1 cellular context compared by ENCODE assay signal in genomic region chr2:31397099-31397498, GRCh38.
TF ChIP-seq lines count a peak whose summit lies in the region.

No MANE protein-coding gene starts in this region.

TF ChIP-seq in HepG2, 621 proteins besides CTCF, POLR2A, EP300 and RAD21 (continued from another document):
- TF ChIP-seq, protein P1, sequence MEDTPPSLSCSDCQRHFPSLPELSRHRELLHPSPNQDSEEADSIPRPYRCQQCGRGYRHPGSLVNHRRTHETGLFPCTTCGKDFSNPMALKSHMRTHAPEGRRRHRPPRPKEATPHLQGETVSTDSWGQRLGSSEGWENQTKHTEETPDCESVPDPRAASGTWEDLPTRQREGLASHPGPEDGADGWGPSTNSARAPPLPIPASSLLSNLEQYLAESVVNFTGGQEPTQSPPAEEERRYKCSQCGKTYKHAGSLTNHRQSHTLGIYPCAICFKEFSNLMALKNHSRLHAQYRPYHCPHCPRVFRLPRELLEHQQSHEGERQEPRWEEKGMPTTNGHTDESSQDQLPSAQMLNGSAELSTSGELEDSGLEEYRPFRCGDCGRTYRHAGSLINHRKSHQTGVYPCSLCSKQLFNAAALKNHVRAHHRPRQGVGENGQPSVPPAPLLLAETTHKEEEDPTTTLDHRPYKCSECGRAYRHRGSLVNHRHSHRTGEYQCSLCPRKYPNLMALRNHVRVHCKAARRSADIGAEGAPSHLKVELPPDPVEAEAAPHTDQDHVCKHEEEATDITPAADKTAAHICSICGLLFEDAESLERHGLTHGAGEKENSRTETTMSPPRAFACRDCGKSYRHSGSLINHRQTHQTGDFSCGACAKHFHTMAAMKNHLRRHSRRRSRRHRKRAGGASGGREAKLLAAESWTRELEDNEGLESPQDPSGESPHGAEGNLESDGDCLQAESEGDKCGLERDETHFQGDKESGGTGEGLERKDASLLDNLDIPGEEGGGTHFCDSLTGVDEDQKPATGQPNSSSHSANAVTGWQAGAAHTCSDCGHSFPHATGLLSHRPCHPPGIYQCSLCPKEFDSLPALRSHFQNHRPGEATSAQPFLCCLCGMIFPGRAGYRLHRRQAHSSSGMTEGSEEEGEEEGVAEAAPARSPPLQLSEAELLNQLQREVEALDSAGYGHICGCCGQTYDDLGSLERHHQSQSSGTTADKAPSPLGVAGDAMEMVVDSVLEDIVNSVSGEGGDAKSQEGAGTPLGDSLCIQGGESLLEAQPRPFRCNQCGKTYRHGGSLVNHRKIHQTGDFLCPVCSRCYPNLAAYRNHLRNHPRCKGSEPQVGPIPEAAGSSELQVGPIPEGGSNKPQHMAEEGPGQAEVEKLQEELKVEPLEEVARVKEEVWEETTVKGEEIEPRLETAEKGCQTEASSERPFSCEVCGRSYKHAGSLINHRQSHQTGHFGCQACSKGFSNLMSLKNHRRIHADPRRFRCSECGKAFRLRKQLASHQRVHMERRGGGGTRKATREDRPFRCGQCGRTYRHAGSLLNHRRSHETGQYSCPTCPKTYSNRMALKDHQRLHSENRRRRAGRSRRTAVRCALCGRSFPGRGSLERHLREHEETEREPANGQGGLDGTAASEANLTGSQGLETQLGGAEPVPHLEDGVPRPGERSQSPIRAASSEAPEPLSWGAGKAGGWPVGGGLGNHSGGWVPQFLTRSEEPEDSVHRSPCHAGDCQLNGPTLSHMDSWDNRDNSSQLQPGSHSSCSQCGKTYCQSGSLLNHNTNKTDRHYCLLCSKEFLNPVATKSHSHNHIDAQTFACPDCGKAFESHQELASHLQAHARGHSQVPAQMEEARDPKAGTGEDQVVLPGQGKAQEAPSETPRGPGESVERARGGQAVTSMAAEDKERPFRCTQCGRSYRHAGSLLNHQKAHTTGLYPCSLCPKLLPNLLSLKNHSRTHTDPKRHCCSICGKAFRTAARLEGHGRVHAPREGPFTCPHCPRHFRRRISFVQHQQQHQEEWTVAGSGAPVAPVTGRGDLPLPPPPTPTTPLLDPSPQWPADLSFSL (CRISPR knock-in tag; IDR thresholded peaks at IDR 0.05): no peak
- TF ChIP-seq TEAD2 (CRISPR knock-in tag; IDR thresholded peaks at IDR 0.05): no peak
- no peak for TF ChIP-seq SAFB2 (CRISPR knock-in tag; IDR thresholded peaks at IDR 0.05; ENCODE audit: borderline replicate concordance, low read depth)
- TF ChIP-seq ZSCAN30 (CRISPR knock-in tag; IDR thresholded peaks at IDR 0.05): no peak
- no peak for TF ChIP-seq EED (CRISPR knock-in tag; IDR thresholded peaks at IDR 0.05)
- TF ChIP-seq, protein P2, sequence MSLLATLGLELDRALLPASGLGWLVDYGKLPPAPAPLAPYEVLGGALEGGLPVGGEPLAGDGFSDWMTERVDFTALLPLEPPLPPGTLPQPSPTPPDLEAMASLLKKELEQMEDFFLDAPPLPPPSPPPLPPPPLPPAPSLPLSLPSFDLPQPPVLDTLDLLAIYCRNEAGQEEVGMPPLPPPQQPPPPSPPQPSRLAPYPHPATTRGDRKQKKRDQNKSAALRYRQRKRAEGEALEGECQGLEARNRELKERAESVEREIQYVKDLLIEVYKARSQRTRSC (CRISPR knock-in tag; IDR thresholded peaks at IDR 0.05; ENCODE audit: low read depth): no peak
- TF ChIP-seq PHF20 (CRISPR knock-in tag; IDR thresholded peaks at IDR 0.05): no peak
- TF ChIP-seq THAP11 (CRISPR knock-in tag; IDR thresholded peaks at IDR 0.05): no peak
- TF ChIP-seq, protein P3, sequence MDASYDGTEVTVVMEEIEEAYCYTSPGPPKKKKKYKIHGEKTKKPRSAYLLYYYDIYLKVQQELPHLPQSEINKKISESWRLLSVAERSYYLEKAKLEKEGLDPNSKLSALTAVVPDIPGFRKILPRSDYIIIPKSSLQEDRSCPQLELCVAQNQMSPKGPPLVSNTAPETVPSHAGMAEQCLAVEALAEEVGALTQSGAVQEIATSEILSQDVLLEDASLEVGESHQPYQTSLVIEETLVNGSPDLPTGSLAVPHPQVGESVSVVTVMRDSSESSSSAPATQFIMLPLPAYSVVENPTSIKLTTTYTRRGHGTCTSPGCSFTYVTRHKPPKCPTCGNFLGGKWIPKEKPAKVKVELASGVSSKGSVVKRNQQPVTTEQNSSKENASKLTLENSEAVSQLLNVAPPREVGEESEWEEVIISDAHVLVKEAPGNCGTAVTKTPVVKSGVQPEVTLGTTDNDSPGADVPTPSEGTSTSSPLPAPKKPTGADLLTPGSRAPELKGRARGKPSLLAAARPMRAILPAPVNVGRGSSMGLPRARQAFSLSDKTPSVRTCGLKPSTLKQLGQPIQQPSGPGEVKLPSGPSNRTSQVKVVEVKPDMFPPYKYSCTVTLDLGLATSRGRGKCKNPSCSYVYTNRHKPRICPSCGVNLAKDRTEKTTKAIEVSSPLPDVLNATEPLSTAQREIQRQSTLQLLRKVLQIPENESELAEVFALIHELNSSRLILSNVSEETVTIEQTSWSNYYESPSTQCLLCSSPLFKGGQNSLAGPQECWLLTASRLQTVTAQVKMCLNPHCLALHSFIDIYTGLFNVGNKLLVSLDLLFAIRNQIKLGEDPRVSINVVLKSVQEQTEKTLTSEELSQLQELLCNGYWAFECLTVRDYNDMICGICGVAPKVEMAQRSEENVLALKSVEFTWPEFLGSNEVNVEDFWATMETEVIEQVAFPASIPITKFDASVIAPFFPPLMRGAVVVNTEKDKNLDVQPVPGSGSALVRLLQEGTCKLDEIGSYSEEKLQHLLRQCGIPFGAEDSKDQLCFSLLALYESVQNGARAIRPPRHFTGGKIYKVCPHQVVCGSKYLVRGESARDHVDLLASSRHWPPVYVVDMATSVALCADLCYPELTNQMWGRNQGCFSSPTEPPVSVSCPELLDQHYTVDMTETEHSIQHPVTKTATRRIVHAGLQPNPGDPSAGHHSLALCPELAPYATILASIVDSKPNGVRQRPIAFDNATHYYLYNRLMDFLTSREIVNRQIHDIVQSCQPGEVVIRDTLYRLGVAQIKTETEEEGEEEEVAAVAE (CRISPR knock-in tag; IDR thresholded peaks at IDR 0.05; ENCODE audit: borderline replicate concordance): no peak
- TF ChIP-seq ZNF7 (CRISPR knock-in tag; IDR thresholded peaks at IDR 0.05): no peak
- no peak for TF ChIP-seq ELF3 (CRISPR knock-in tag; IDR thresholded peaks at IDR 0.05)
- TF ChIP-seq, protein P4, sequence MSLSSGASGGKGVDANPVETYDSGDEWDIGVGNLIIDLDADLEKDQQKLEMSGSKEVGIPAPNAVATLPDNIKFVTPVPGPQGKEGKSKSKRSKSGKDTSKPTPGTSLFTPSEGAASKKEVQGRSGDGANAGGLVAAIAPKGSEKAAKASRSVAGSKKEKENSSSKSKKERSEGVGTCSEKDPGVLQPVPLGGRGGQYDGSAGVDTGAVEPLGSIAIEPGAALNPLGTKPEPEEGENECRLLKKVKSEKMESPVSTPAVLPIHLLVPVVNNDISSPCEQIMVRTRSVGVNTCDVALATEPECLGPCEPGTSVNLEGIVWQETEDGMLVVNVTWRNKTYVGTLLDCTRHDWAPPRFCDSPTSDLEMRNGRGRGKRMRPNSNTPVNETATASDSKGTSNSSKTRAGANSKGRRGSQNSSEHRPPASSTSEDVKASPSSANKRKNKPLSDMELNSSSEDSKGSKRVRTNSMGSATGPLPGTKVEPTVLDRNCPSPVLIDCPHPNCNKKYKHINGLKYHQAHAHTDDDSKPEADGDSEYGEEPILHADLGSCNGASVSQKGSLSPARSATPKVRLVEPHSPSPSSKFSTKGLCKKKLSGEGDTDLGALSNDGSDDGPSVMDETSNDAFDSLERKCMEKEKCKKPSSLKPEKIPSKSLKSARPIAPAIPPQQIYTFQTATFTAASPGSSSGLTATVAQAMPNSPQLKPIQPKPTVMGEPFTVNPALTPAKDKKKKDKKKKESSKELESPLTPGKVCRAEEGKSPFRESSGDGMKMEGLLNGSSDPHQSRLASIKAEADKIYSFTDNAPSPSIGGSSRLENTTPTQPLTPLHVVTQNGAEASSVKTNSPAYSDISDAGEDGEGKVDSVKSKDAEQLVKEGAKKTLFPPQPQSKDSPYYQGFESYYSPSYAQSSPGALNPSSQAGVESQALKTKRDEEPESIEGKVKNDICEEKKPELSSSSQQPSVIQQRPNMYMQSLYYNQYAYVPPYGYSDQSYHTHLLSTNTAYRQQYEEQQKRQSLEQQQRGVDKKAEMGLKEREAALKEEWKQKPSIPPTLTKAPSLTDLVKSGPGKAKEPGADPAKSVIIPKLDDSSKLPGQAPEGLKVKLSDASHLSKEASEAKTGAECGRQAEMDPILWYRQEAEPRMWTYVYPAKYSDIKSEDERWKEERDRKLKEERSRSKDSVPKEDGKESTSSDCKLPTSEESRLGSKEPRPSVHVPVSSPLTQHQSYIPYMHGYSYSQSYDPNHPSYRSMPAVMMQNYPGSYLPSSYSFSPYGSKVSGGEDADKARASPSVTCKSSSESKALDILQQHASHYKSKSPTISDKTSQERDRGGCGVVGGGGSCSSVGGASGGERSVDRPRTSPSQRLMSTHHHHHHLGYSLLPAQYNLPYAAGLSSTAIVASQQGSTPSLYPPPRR (CRISPR knock-in tag; IDR thresholded peaks at IDR 0.05; ENCODE audit: borderline replicate concordance): no peak
TF ChIP-seq in HepG2: peak in this region for 0.
